Comparison of ENCODE assay signal across 26 cellular contexts in genomic region chr3:95627697-95628096, GRCh38.
A peak's percentile ranks its signal among the peaks of the same experiment; 100 is the strongest.
DNase-seq lines count a peak whose midpoint lies in the region; ATAC-seq, FAIRE-seq and TF ChIP-seq lines count a peak whose summit lies in the region.
"Had no signal": no experiment of that assay in that cellular context is flagged by ENCODE, and none has a peak within 500 bp of the region (broad histone marks: within the 10 kb centered on the region; RNA-seq: fewer than 3 reads in every experiment).

No MANE protein-coding gene starts in this region.

- H3K36me3 ChIP-seq in H1 (ENCODE audit: control insufficient read depth in 2 of 4, insufficient read depth in 4 of 4, low read length in 3 of 4) (no peaks in the 10 kb centered on the region), neural progenitor cell (no peaks in the 10 kb centered on the region)

- no peak for TF ChIP-seq RAD21 in H1 (IDR thresholded peaks at IDR 0.05 in 1 of 2, conservative IDR thresholded peaks at IDR 0.05 in 1 of 2; ENCODE audit: low read depth in 2 of 2, low read length in 2 of 2)

- H3K79me2 ChIP-seq in H1 (ENCODE audit: control insufficient read depth in 1 of 2, insufficient read depth in 2 of 2, low read length in 2 of 2) (no peaks in the 10 kb centered on the region), neural progenitor cell (ENCODE audit: low read depth) (no peaks in the 10 kb centered on the region)

- H3K27ac Mint-ChIP-seq in neural progenitor cell, result no peak overlapping the region
- H3K27ac Mint-ChIP-seq: B cell; CD8-positive, alpha-beta T cell had no signal

- H3K36me3 Mint-ChIP-seq in neural progenitor cell, result no peaks in the 10 kb centered on the region
- H3K36me3 Mint-ChIP-seq: CD8-positive, alpha-beta T cell had no signal

- no peak for FAIRE-seq in H1 (lab: Jason Lieb, UNC)
- FAIRE-seq: GM12891 had no signal

- H3K79me1 ChIP-seq in H1 (ENCODE audit: low read depth, low read length), result no peaks in the 10 kb centered on the region

- no peak overlapping the region for H2BK5ac ChIP-seq in H1 (ENCODE audit: low read depth, low read length)

- H3K4me1 ChIP-seq in H1 (replicated peaks in 1 of 4; ENCODE audit: control insufficient read depth in 3 of 4, insufficient read depth in 4 of 4, low read length in 3 of 4), result no peaks in the 10 kb centered on the region; a peak in 1 of 7 replicates
- H3K4me1 ChIP-seq in neural progenitor cell, result peaks cover 24% of the 10 kb centered on the region
- H3K4me1 ChIP-seq: Caco-2 had no signal

- no peak overlapping the region for H3K4ac ChIP-seq in H1 (replicated peaks; ENCODE audit: insufficient read length, low read depth, low read length)

- no peak overlapping the region for H3K9ac ChIP-seq in H1 (replicated peaks in 1 of 4; ENCODE audit: extremely low read depth in 1 of 4, low read depth in 3 of 4, low read length in 3 of 4)
- H3K9ac ChIP-seq in neural progenitor cell, result no peak overlapping the region
- H3K9ac ChIP-seq: GM23248, SK-N-SH had no signal

- ATAC-seq in HG03432 (IDR thresholded peaks at IDR 0.05; ENCODE audit: unreplicated experiment), result peak; percentile 53
- ATAC-seq: CD8-positive, alpha-beta T cell had no signal

- DNase-seq in H1 (ENCODE audit: low read depth in 1 of 2, low spot score in 2 of 2) (no peak), neural progenitor cell (ENCODE audit: low spot score) (no peak), mucosa of gallbladder (ENCODE audit: low spot score) (no peak), NCI-H1092 treated with DMSO at 0.1 percent for 48 hours (lab: John Stamatoyannopoulos, UW) (no peak)
- no peak for DNase-seq in activated CD4-positive, alpha-beta T cell treated with anti-CD3 and anti-CD28 coated beads for 4 hours
- DNase-seq in central memory CD4-positive, alpha-beta T cell, result no peak
- DNase-seq: Caco-2; CD8-positive, alpha-beta T cell; DMS 273 treated with DMSO at 0.1 percent for 48 hours; DMS79; EL; GDM1; GM23248; HCEC 1CT; NCI-H1048; NCI-H1417 treated with DMSO at 0.1 percent for 48 hours; NCI-H1694 treated with DMSO at 0.1 percent for 48 hours; NCI-H2081; NCI-H226; NCI-H510A; SK-N-SH had no signal

- CTCF ChIA-PET in H1 (lab: Charles Lee; ENCODE audit: partially characterized antibody), result no interaction called here

- H4K8ac ChIP-seq in H1 (ENCODE audit: extremely low read depth, insufficient read depth, low read length), result no peak overlapping the region

- H2BK12ac ChIP-seq in H1 (ENCODE audit: low read depth, low read length), result no peak overlapping the region

- no peak overlapping the region for H3K4me3 Mint-ChIP-seq in neural progenitor cell
- H3K4me3 Mint-ChIP-seq: B cell; CD8-positive, alpha-beta T cell had no signal

- no peak for TF ChIP-seq EP300 in H1 (IDR thresholded peaks at IDR 0.05; ENCODE audit: borderline replicate concordance in 1 of 2, low read depth in 2 of 2, low read length in 2 of 2)

- H2BK15ac ChIP-seq in H1 (ENCODE audit: low read length), result no peak overlapping the region

- H3K23ac ChIP-seq in H1 (ENCODE audit: insufficient read length), result no peak overlapping the region

- no peak overlapping the region for H3K4me3 ChIP-seq in H1 (ENCODE audit: extremely low read depth in 1 of 4, insufficient read depth in 2 of 4, low read depth in 3 of 4, low read length in 4 of 4)
- no peak overlapping the region for H3K4me3 ChIP-seq in neural progenitor cell
- H3K4me3 ChIP-seq: GM23248 had no signal

- H3K4me2 ChIP-seq in H1 (ENCODE audit: insufficient read depth in 1 of 2, low read depth in 2 of 2, low read length in 2 of 2) (no peak overlapping the region), neural progenitor cell (peak overlapping the region; percentile 11)
- H3K4me2 ChIP-seq: SK-N-SH had no signal

- H2AFZ ChIP-seq in H1 (ENCODE audit: low read length) (peak overlapping the region; percentile 96; the same call in 1 of the 2 replicates), neural progenitor cell (replicated peaks) (peak overlapping the region; percentile 59)
- H2AFZ ChIP-seq: GM23248 had no signal

- H3K56ac ChIP-seq in H1 (replicated peaks; ENCODE audit: insufficient read length, low read depth, low read length), result no peak overlapping the region

- H4K20me1 ChIP-seq in H1 (replicated peaks in 1 of 2; ENCODE audit: control insufficient read depth in 1 of 2, insufficient read depth in 2 of 2, low read length in 2 of 2), result no peaks in the 10 kb centered on the region
- H4K20me1 ChIP-seq in neural progenitor cell (ENCODE audit: low read depth), result no peaks in the 10 kb centered on the region

- H3K23me2 ChIP-seq in H1 (ENCODE audit: low read depth, low read length), result no peaks in the 10 kb centered on the region

- H4K91ac ChIP-seq in H1 (replicated peaks; ENCODE audit: insufficient read length, low read length), result no peak overlapping the region

- WGBS in H1 (ENCODE audit: extremely low coverage in 1 of 2, insufficient coverage in 1 of 2, insufficient read length in 1 of 2, insufficient replicate concordance in 2 of 2, low coverage in 1 of 2, low lambda C conversion rate in 2 of 2, missing lambda C conversion rate in 1 of 2), 2 experiments, result 90% methylated on average over 2 of the region's 2 CpGs; no CpG with 5 or more reads in 1 of the 2 experiments

- no peak overlapping the region for H3K27ac ChIP-seq in H1 (ENCODE audit: low read depth, low read length)
- H3K27ac ChIP-seq in neural progenitor cell, result no peak overlapping the region
- H3K27ac ChIP-seq: C4-2B, GM23248, HL-60 had no signal

- H3K27me3 Mint-ChIP-seq in neural progenitor cell (ENCODE audit: insufficient read depth, low read depth), result no peaks in the 10 kb centered on the region
- H3K27me3 Mint-ChIP-seq: B cell had no signal

- no peak for TF ChIP-seq CTCF in H1 (IDR thresholded peaks at IDR 0.05; ENCODE audit: control extremely low read depth in 1 of 3, insufficient read depth in 1 of 3, low read depth in 1 of 3, low read length in 3 of 3)
- no peak for TF ChIP-seq CTCF in neural progenitor cell (IDR thresholded peaks at IDR 0.05)

- H4K5ac ChIP-seq in H1 (ENCODE audit: insufficient read length, low read depth, low read length), result no peak overlapping the region

- H3K18ac ChIP-seq in H1 (ENCODE audit: extremely low read depth, low read length), result no peak overlapping the region

- no peaks in the 10 kb centered on the region for H3F3A ChIP-seq in neural progenitor cell (ENCODE audit: low read depth)

- H2AK5ac ChIP-seq in H1 (ENCODE audit: low read depth, low read length), result no peak overlapping the region

- no peaks in the 10 kb centered on the region for H3K9me3 Mint-ChIP-seq in neural progenitor cell

- H3K9me3 ChIP-seq in H1 (ENCODE audit: insufficient read depth in 2 of 2, low read depth in 1 of 2, low read length in 1 of 2) (no peaks in the 10 kb centered on the region), neural progenitor cell (ENCODE audit: low read depth) (no peaks in the 10 kb centered on the region)
- H3K9me3 ChIP-seq: Caco-2, SK-N-SH had no signal

- peaks cover 4% of the 10 kb centered on the region for H3K4me1 Mint-ChIP-seq in neural progenitor cell
- H3K4me1 Mint-ChIP-seq: B cell had no signal

- no peak overlapping the region for H2BK20ac ChIP-seq in H1 (ENCODE audit: low read length)

- no peak for TF ChIP-seq POLR2A in H1 (IDR thresholded peaks at IDR 0.05; ENCODE audit: control extremely low read depth in 1 of 2, low read depth in 2 of 2, low read length in 2 of 2)

- POLR2A ChIA-PET in H1 (lab: Charles Lee; ENCODE audit: partially characterized antibody), result interaction anchor here (0.9 kb wide), 1 partner anchor 12 kb away, joined by 3 read pairs; no protein-coding TSS in a partner anchor

- no peak overlapping the region for H2BK120ac ChIP-seq in H1 (replicated peaks; ENCODE audit: low read depth, low read length)

- no peak overlapping the region for H3K14ac ChIP-seq in H1 (ENCODE audit: insufficient read length)

- H3K27me3 ChIP-seq in H1 (replicated peaks in 1 of 4; ENCODE audit: control insufficient read depth in 3 of 4, extremely low read depth in 1 of 4, insufficient read depth in 3 of 4, low read length in 3 of 4) (no peaks in the 10 kb centered on the region), neural progenitor cell (no peaks in the 10 kb centered on the region)

TF ChIP-seq in H1, 55 proteins besides CTCF, POLR2A, EP300 and RAD21:
- TF ChIP-seq SAP30 (IDR thresholded peaks at IDR 0.05; ENCODE audit: insufficient read depth, insufficient replicate concordance, low read length) (no peak), BRCA1 (IDR thresholded peaks at IDR 0.05; ENCODE audit: low read depth, low read length) (no peak), FOSL1 (IDR thresholded peaks at IDR 0.05; ENCODE audit: insufficient read depth, low read depth, low read length) (no peak), SUZ12 (IDR thresholded peaks at IDR 0.05; ENCODE audit: low read length) (no peak), BACH1 (IDR thresholded peaks at IDR 0.05; ENCODE audit: low read length) (no peak), KDM4A (IDR thresholded peaks at IDR 0.05; ENCODE audit: low read depth, low read length, severe bottlenecking) (no peak), TEAD4 (IDR thresholded peaks at IDR 0.05; ENCODE audit: low read depth, low read length) (no peak), ASH2L (IDR thresholded peaks at IDR 0.05; ENCODE audit: low read length) (no peak), JUND (IDR thresholded peaks at IDR 0.05; ENCODE audit: low read length) (no peak), NANOG (IDR thresholded peaks at IDR 0.05; ENCODE audit: insufficient read depth, low read depth, low read length, poor library complexity, severe bottlenecking) (no peak), PHF8 (conservative IDR thresholded peaks at IDR 0.05; ENCODE audit: low read depth, low read length) (no peak)
- TF ChIP-seq, protein P1, sequence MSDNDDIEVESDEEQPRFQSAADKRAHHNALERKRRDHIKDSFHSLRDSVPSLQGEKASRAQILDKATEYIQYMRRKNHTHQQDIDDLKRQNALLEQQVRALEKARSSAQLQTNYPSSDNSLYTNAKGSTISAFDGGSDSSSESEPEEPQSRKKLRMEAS (IDR thresholded peaks at IDR 0.05), result no peak
